Comparison of ENCODE assay signal across 33 cellular contexts in genomic region chr12:118256352-118256751, GRCh38.
"Had no signal": no experiment of that assay in that cellular context is flagged by ENCODE, and none has a peak within 500 bp of the region (broad histone marks: within the 10 kb centered on the region; RNA-seq: fewer than 3 reads in every experiment).

No MANE protein-coding gene starts in this region.

- H3K27me3 Mint-ChIP-seq: activated B cell treated with CpG ODN at 0.5 μM for 24 hours; activated CD4-positive, alpha-beta memory T cell treated with anti-CD3 and anti-CD28 coated beads for 36 hours; activated CD4-positive, alpha-beta T cell treated with anti-CD3 and anti-CD28 coated beads, Interleukin-2, amount 10 ng/mL, durations not matched to agents 24 days and 14 days; activated CD8-positive, alpha-beta T cell treated with anti-CD3 and anti-CD28 coated beads for 36 hours; activated naive CD8-positive, alpha-beta T cell treated with anti-CD3 and anti-CD28 coated beads for 36 hours; activated T-helper 17 cell treated with anti-CD3 and anti-CD28 coated beads, Interleukin-2, amount 50 U/mL, for 72 hours had no signal

- H3K27ac ChIP-seq: adrenal gland, body of pancreas, brain microvascular endothelial cell, breast epithelium, VCaP had no signal

- H3K4me3 ChIP-seq: adrenal gland, body of pancreas, breast epithelium had no signal

- H3K4me3 Mint-ChIP-seq: activated B cell treated with CpG ODN at 0.5 μM for 24 hours; activated CD4-positive, alpha-beta memory T cell treated with anti-CD3 and anti-CD28 coated beads for 36 hours; activated CD4-positive, alpha-beta T cell treated with anti-CD3 and anti-CD28 coated beads, Interleukin-2, amount 10 ng/mL, durations not matched to agents 24 days and 14 days; activated CD8-positive, alpha-beta T cell treated with anti-CD3 and anti-CD28 coated beads for 36 hours; activated naive CD4-positive, alpha-beta T cell treated with anti-CD3 and anti-CD28 coated beads for 36 hours; activated naive CD8-positive, alpha-beta T cell treated with anti-CD3 and anti-CD28 coated beads for 36 hours; activated T-cell treated with anti-CD3 and anti-CD28 coated beads, Interleukin-2, amount 50 U/mL, for 4 hours; activated T-helper 1 cell treated with anti-CD3 and anti-CD28 coated beads, Interleukin-12 subunit alpha, Interleukin-12 subunit beta, Interleukin-2, Interleukin-4 antibody, amounts not matched to agents 30 ng/mL and 10 ng/mL and 1 ng/mL, durations not matched to agents 14 hours and 24 hours and 36 hours; activated T-helper 17 cell treated with anti-CD3 and anti-CD28 coated beads, Interleukin-2, amount 50 U/mL, for 72 hours; T-helper 1 cell treated with Interleukin-12 subunit alpha and Interleukin-12 subunit beta and Interleukin-4 antibody, amounts not matched to agents 30 μg/mL and 1 μg/mL, for 36 hours; T-helper 2 cell treated with Interferon-gamma antibody and Interleukin-4, amounts not matched to agents 5 μg/mL and 100 μg/mL, for 36 hours had no signal

- DNase-seq: activated B cell treated with CpG ODN at 0.5 μM for 24 hours; activated CD4-positive, alpha-beta memory T cell treated with anti-CD3 and anti-CD28 coated beads for 36 hours; activated CD4-positive, alpha-beta T cell treated with anti-CD3 and anti-CD28 coated beads for 4 hours; activated CD4-positive, alpha-beta T cell treated with anti-CD3 and anti-CD28 coated beads, Interleukin-2, amount 10 ng/mL, durations not matched to agents 24 days and 14 days; activated CD4-positive, alpha-beta T cell treated with anti-CD3 and anti-CD28 coated beads, Interleukin-2, amount 50 U/mL, for 1 hour; activated CD4-positive, alpha-beta T cell treated with anti-CD3 and anti-CD28 coated beads, Interleukin-2, amount 50 U/mL, for 4 hours; activated CD4-positive, CD25-positive, alpha-beta regulatory T cell treated with anti-CD3 and anti-CD28 coated beads, Interleukin-2, amount 50 U/mL, for 72 hours; activated CD8-positive, alpha-beta memory T cell treated with anti-CD3 and anti-CD28 coated beads, Interleukin-2, amount 50 U/mL, for 4 hours; activated CD8-positive, alpha-beta T cell treated with anti-CD3 and anti-CD28 coated beads for 36 hours; activated effector memory CD4-positive, alpha-beta T cell treated with anti-CD3 and anti-CD28 coated beads, Interleukin-2, amount 50 U/mL, for 16 hours; activated gamma-delta T cell treated with Interleukin-2 at 50 U/mL for 16 hours; activated naive CD4-positive, alpha-beta T cell; activated naive CD4-positive, alpha-beta T cell treated with anti-CD3 and anti-CD28 coated beads for 36 hours; activated naive CD4-positive, alpha-beta T cell treated with anti-CD3 and anti-CD28 coated beads, Interleukin-2, amount 50 U/mL, for 16 hours; activated naive CD8-positive, alpha-beta T cell treated with anti-CD3 and anti-CD28 coated beads for 36 hours; activated T-cell treated with anti-CD3 and anti-CD28 coated beads for 4 hours; activated T-cell treated with anti-CD3 and anti-CD28 coated beads, Interleukin-2, amount 50 U/mL, for 1 hour; activated T-cell treated with anti-CD3 and anti-CD28 coated beads, Interleukin-2, amount 50 U/mL, for 4 hours; adrenal gland; amniotic stem cell; aorta; body of pancreas; brain microvascular endothelial cell; central memory CD4-positive, alpha-beta T cell; T-helper 2 cell; T-helper 9 cell had no signal

- H3K27ac Mint-ChIP-seq: activated B cell treated with CpG ODN at 0.5 μM for 24 hours; activated CD4-positive, alpha-beta memory T cell treated with anti-CD3 and anti-CD28 coated beads for 36 hours; activated CD4-positive, alpha-beta T cell treated with anti-CD3 and anti-CD28 coated beads, Interleukin-2, amount 10 ng/mL, durations not matched to agents 24 days and 14 days; activated CD8-positive, alpha-beta T cell treated with anti-CD3 and anti-CD28 coated beads for 36 hours; activated naive CD4-positive, alpha-beta T cell treated with anti-CD3 and anti-CD28 coated beads for 36 hours; activated naive CD4-positive, alpha-beta T cell treated with anti-CD3 and anti-CD28 coated beads, Interleukin-2, amount 50 U/mL, for 72 hours; activated naive CD8-positive, alpha-beta T cell treated with anti-CD3 and anti-CD28 coated beads for 36 hours; activated T-helper 1 cell treated with anti-CD3 and anti-CD28 coated beads, Interleukin-12 subunit alpha, Interleukin-12 subunit beta, Interleukin-2, Interleukin-4 antibody, amounts not matched to agents 30 ng/mL and 10 ng/mL and 1 ng/mL, durations not matched to agents 14 hours and 24 hours and 36 hours; activated T-helper 17 cell treated with anti-CD3 and anti-CD28 coated beads, Interleukin-2, amount 50 U/mL, for 72 hours; T-helper 1 cell treated with Interleukin-12 subunit alpha and Interleukin-12 subunit beta and Interleukin-4 antibody, amounts not matched to agents 30 μg/mL and 1 μg/mL, for 36 hours; T-helper 2 cell treated with Interferon-gamma antibody and Interleukin-4, amounts not matched to agents 5 μg/mL and 100 μg/mL, for 36 hours had no signal

- H3K4me1 ChIP-seq: body of pancreas, breast epithelium had no signal

- H3K9me3 Mint-ChIP-seq: activated CD4-positive, alpha-beta T cell treated with anti-CD3 and anti-CD28 coated beads, Interleukin-2, amount 10 ng/mL, durations not matched to agents 24 days and 14 days; activated naive CD8-positive, alpha-beta T cell treated with anti-CD3 and anti-CD28 coated beads for 36 hours; activated T-helper 17 cell treated with anti-CD3 and anti-CD28 coated beads, Interleukin-2, amount 50 U/mL, for 72 hours had no signal

- ATAC-seq: activated CD8-positive, alpha-beta T cell treated with anti-CD3 and anti-CD28 coated beads for 36 hours; activated naive CD4-positive, alpha-beta T cell treated with anti-CD3 and anti-CD28 coated beads, Interleukin-2, amount 50 U/mL, for 72 hours; activated T-cell treated with anti-CD3 and anti-CD28 coated beads, Interleukin-2, amount 50 U/mL, for 4 hours; activated T-helper 17 cell treated with anti-CD3 and anti-CD28 coated beads, Interleukin-2, amount 50 U/mL, for 72 hours; body of pancreas had no signal

- H3K36me3 ChIP-seq: adrenal gland, breast epithelium had no signal

- H3K9me3 ChIP-seq: adrenal gland, body of pancreas, breast epithelium had no signal
